13 cellular contexts compared by ENCODE assay signal in genomic region chr16:77299395-77299794, GRCh38.
A peak's percentile ranks its signal among the peaks of the same experiment; 100 is the strongest.
DNase-seq lines count a peak whose midpoint lies in the region; ATAC-seq and TF ChIP-seq lines count a peak whose summit lies in the region.
"Had no signal": no experiment of that assay in that cellular context is flagged by ENCODE, and none has a peak within 500 bp of the region (broad histone marks: within the 10 kb centered on the region; RNA-seq: fewer than 3 reads in every experiment).

No MANE protein-coding gene starts in this region.

- peak overlapping the region; percentile 96 for H2BK5ac ChIP-seq in trophoblast cell (ENCODE audit: low read depth, low read length, poor library complexity)

- H3F3A ChIP-seq in PC-3 (ENCODE audit: low read length, unreplicated experiment), result peaks cover 4% of the 10 kb centered on the region

- H3K9me3 ChIP-seq in PC-3 (ENCODE audit: low read length), result no peaks in the 10 kb centered on the region
- H3K9me3 ChIP-seq in trophoblast cell (ENCODE audit: insufficient read depth, low read depth, low read length), result no peaks in the 10 kb centered on the region
- H3K9me3 ChIP-seq in psoas muscle, result no peaks in the 10 kb centered on the region
- H3K9me3 ChIP-seq: neutrophil, thoracic aorta had no signal

- H3K9ac ChIP-seq in PC-3 (ENCODE audit: low read length) (no peak overlapping the region), trophoblast cell (ENCODE audit: low read length) (no peak overlapping the region)

- peak; percentile 45 for ATAC-seq in GM18909 (IDR thresholded peaks at IDR 0.05; ENCODE audit: poor library complexity, unreplicated experiment)
- peak; percentile 75 for ATAC-seq in HG02852 (IDR thresholded peaks at IDR 0.05; ENCODE audit: unreplicated experiment)
- no peak for ATAC-seq in PC-3
- no peak for ATAC-seq in psoas muscle
- ATAC-seq: activated CD8-positive, alpha-beta T cell treated with anti-CD3 and anti-CD28 coated beads, Interleukin-2, amount 10 ng/mL, durations not matched to agents 7 days and 5 days had no signal

- CTCF ChIA-PET in PC-3 (lab: Charles Lee), result no interaction called here

- H4K8ac ChIP-seq in trophoblast cell (ENCODE audit: low read depth, low read length), result peak overlapping the region; percentile 61

- H2BK120ac ChIP-seq in trophoblast cell (ENCODE audit: insufficient read depth, low read length, poor library complexity), result peak overlapping the region; percentile 99

- no peak overlapping the region for H3K27ac ChIP-seq in PC-3 (ENCODE audit: low read length)
- H3K27ac ChIP-seq in trophoblast cell (ENCODE audit: low read depth, low read length), result peak overlapping the region; percentile 99
- no peak overlapping the region for H3K27ac ChIP-seq in psoas muscle
- H3K27ac ChIP-seq: neutrophil, thoracic aorta had no signal

- H3K36me3 ChIP-seq in PC-3 (ENCODE audit: low read depth, low read length) (no peaks in the 10 kb centered on the region), trophoblast cell (ENCODE audit: control insufficient read depth in 1 of 2, insufficient read depth in 2 of 2, low read length in 2 of 2) (peaks cover 5 to 13% of the 10 kb centered on the region in 2 experiments), psoas muscle (ENCODE audit: insufficient read depth in 1 of 2, low read depth in 1 of 2) (no peaks in the 10 kb centered on the region)
- H3K36me3 ChIP-seq: neutrophil, thoracic aorta had no signal

- H2AFZ ChIP-seq in PC-3 (ENCODE audit: low read length), result no peak overlapping the region
- no peak overlapping the region for H2AFZ ChIP-seq in trophoblast cell (ENCODE audit: insufficient read depth, low read length, poor library complexity)

- H3K18ac ChIP-seq in trophoblast cell (ENCODE audit: low read length), result no peak overlapping the region

- DNase-seq in PC-3 (no peak), trophoblast cell (no peak), DMS153 treated with DMSO at 0.1 percent for 48 hours (lab: John Stamatoyannopoulos, UW; ENCODE audit: unreplicated experiment) (no peak), psoas muscle (no peak), NCI-H1092 treated with DMSO at 0.1 percent for 48 hours (lab: John Stamatoyannopoulos, UW) (no peak)
- no peak for DNase-seq in activated naive CD4-positive, alpha-beta T cell (lab: John Stamatoyannopoulos, UW)
- DNase-seq: activated CD8-positive, alpha-beta T cell treated with anti-CD3 and anti-CD28 coated beads, Interleukin-2, amount 10 ng/mL, durations not matched to agents 7 days and 5 days; NCI-H510A; SHP77 treated with DMSO at 0.1 percent for 48 hours had no signal

- H3K4me1 ChIP-seq in PC-3 (ENCODE audit: insufficient read depth, low read length), result peaks cover 33% of the 10 kb centered on the region
- H3K4me1 ChIP-seq in trophoblast cell (ENCODE audit: control insufficient read depth in 1 of 2, insufficient read depth in 2 of 2, low read length in 2 of 2), result peaks cover 4 to 9% of the 10 kb centered on the region in 2 experiments
- H3K4me1 ChIP-seq in psoas muscle, result no peaks in the 10 kb centered on the region

- H3K14ac ChIP-seq in trophoblast cell (ENCODE audit: low read length), result peak overlapping the region; percentile 85

- TF ChIP-seq CTCF in PC-3 (conservative IDR thresholded peaks at IDR 0.05; ENCODE audit: low read depth, low read length) (no peak), psoas muscle (IDR thresholded peaks at IDR 0.05) (no peak)

- peak overlapping the region; percentile 89 for H2BK12ac ChIP-seq in trophoblast cell (ENCODE audit: low read length)

- H3K4ac ChIP-seq in trophoblast cell (ENCODE audit: low read depth, low read length), result peak overlapping the region; percentile 74

- H3K27me3 ChIP-seq in PC-3 (ENCODE audit: low read length) (no peaks in the 10 kb centered on the region), trophoblast cell (ENCODE audit: insufficient read depth, low read length) (no peaks in the 10 kb centered on the region), psoas muscle (ENCODE audit: insufficient read depth in 3 of 3, low read length in 2 of 3) (no peaks in the 10 kb centered on the region)
- H3K27me3 ChIP-seq: neutrophil had no signal

- H3K4me2 ChIP-seq in PC-3 (ENCODE audit: low read length) (0 out of 2 replicates have a peak overlapping the region, but pooled peaks have one; percentile 5), trophoblast cell (ENCODE audit: low read length) (no peak overlapping the region)

- H4K91ac ChIP-seq in trophoblast cell (ENCODE audit: low read depth, low read length), result peak overlapping the region; percentile 86

- WGBS in trophoblast cell (ENCODE audit: extremely low coverage, insufficient coverage, insufficient read length), result no CpG with 5 or more reads among the region's 1 CpG
- 77 to 90% (median 88%) methylated on average over 1 of the region's 1 CpG for WGBS in psoas muscle, 3 donors

- H4K20me1 ChIP-seq in PC-3 (ENCODE audit: low read length), result no peaks in the 10 kb centered on the region

- POLR2A ChIA-PET in PC-3 (lab: Charles Lee; ENCODE audit: unreplicated experiment), result no interaction called here

- peak overlapping the region; percentile 80 for H2AK5ac ChIP-seq in trophoblast cell (ENCODE audit: low read length)

- no peak overlapping the region for H3K23ac ChIP-seq in trophoblast cell (ENCODE audit: low read length)

- intact Hi-C loops in PC-3 (cut with micrococcal nuclease), result no loop called here
- intact Hi-C loops in psoas muscle (cut with DNase I), result no loop called here

- BruUV-seq in PC-3 (replicated peaks; lab: Mats Ljungman, UMichigan), result no TSS peak

- H3K9me2 ChIP-seq in PC-3 (replicated peaks; ENCODE audit: low read length), result no peaks in the 10 kb centered on the region

- H3K4me3 ChIP-seq in PC-3 (ENCODE audit: low read length) (no peak overlapping the region), trophoblast cell (ENCODE audit: low read depth, low read length) (no peak overlapping the region), psoas muscle (no peak overlapping the region)
- H3K4me3 ChIP-seq: thoracic aorta had no signal

- no peak overlapping the region for H4K12ac ChIP-seq in trophoblast cell (ENCODE audit: low read depth, low read length)

- H3K79me1 ChIP-seq in trophoblast cell (ENCODE audit: low read length), result peaks cover 20% of the 10 kb centered on the region

- no peaks in the 10 kb centered on the region for H3K79me2 ChIP-seq in PC-3 (ENCODE audit: low read length)
- H3K79me2 ChIP-seq in trophoblast cell (ENCODE audit: control insufficient read depth, insufficient read depth, low read length, poor library complexity), result peaks cover 4% of the 10 kb centered on the region

Comparison
In these comparisons a context has a peak if more than half of its experiments do, and no peak if none do; other contexts are left out.
1. ATAC-seq: peak in GM18909 (single experiment) and HG02852 (single experiment); none in PC-3 (single experiment) and psoas muscle (0 of 4).